8 cellular contexts compared by ENCODE assay signal in the genomic region with DNA sequence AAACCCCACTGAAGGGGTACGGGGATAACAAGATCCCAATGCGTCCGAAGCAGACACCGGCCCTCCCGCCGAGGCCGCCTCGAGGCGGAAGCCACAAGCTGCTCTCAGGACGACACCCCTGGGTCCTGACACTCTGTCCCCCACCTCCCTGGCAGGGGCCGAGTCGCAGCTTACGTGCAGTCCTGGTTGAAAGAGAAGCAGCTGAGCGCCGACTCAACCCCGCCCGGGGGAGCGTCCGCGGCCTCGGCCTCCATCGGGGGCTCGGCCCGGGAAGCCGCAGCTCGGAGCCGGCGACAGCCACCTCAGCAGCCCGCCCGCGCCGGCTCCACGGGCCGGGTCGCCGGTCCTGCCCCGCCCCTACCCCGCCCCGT. TPM values are rescaled to one million over a fixed set of nuclear protein-coding genes. Genes with fewer than 3 reads are reported as not detected.
A peak's percentile ranks its signal among the peaks of the same experiment; 100 is the strongest.
DNase-seq lines count a peak whose midpoint lies in the region; ATAC-seq and TF ChIP-seq lines count a peak whose summit lies in the region.

A gene with protein sequence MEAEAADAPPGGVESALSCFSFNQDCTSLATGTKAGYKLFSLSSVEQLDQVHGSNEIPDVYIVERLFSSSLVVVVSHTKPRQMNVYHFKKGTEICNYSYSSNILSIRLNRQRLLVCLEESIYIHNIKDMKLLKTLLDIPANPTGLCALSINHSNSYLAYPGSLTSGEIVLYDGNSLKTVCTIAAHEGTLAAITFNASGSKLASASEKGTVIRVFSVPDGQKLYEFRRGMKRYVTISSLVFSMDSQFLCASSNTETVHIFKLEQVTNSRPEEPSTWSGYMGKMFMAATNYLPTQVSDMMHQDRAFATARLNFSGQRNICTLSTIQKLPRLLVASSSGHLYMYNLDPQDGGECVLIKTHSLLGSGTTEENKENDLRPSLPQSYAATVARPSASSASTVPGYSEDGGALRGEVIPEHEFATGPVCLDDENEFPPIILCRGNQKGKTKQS (minus strand): TSS at position 329 of the 371 bp plus-strand sequence. CDS start 75 bp downstream, at position 254.

- ATAC-seq in GM19397 (IDR thresholded peaks at IDR 0.05; ENCODE audit: unreplicated experiment) (peak; percentile 32), HG03442 (IDR thresholded peaks at IDR 0.05; ENCODE audit: unreplicated experiment) (peak; percentile 22)

- peak within 1 kb of the TSS; percentile 98 for H3K27ac ChIP-seq in left ventricle myocardium inferior (replicated peaks)

- no peaks in the 10 kb centered on the region for H3K27me3 ChIP-seq in left ventricle myocardium inferior (ENCODE audit: low read depth)

- H3K36me3 Mint-ChIP-seq in activated T-helper 1 cell treated with anti-CD3 and anti-CD28 coated beads, Interleukin-12 subunit alpha, Interleukin-12 subunit beta, Interleukin-2, Interleukin-4 antibody, amounts not matched to agents 30 ng/mL and 10 ng/mL and 1 ng/mL, durations not matched to agents 14 hours and 24 hours and 36 hours (ENCODE audit: low read depth) = peaks cover 8% of the 10 kb centered on the region

- peak within 1 kb of the TSS; percentile 85 for H3K27ac Mint-ChIP-seq in activated T-helper 1 cell treated with anti-CD3 and anti-CD28 coated beads, Interleukin-12 subunit alpha, Interleukin-12 subunit beta, Interleukin-2, Interleukin-4 antibody, amounts not matched to agents 30 ng/mL and 10 ng/mL and 1 ng/mL, durations not matched to agents 14 hours and 24 hours and 36 hours

- H3K4me1 ChIP-seq in left ventricle myocardium inferior = peaks cover 89% of the 10 kb centered on the region

- H3K4me1 Mint-ChIP-seq in activated T-helper 1 cell treated with anti-CD3 and anti-CD28 coated beads, Interleukin-12 subunit alpha, Interleukin-12 subunit beta, Interleukin-2, Interleukin-4 antibody, amounts not matched to agents 30 ng/mL and 10 ng/mL and 1 ng/mL, durations not matched to agents 14 hours and 24 hours and 36 hours (ENCODE audit: low read depth) = peaks cover 65% of the 10 kb centered on the region

- peak within 1 kb of the TSS; percentile 89 for H3K4me3 Mint-ChIP-seq in activated T-helper 1 cell treated with anti-CD3 and anti-CD28 coated beads, Interleukin-12 subunit alpha, Interleukin-12 subunit beta, Interleukin-2, Interleukin-4 antibody, amounts not matched to agents 30 ng/mL and 10 ng/mL and 1 ng/mL, durations not matched to agents 14 hours and 24 hours and 36 hours

- peaks cover 9% of the 10 kb centered on the region for H3K36me3 ChIP-seq in left ventricle myocardium inferior

- intact Hi-C loops in activated T-helper 1 cell treated with anti-CD3 and anti-CD28 coated beads, Interleukin-12 subunit alpha, Interleukin-12 subunit beta, Interleukin-2, Interleukin-4 antibody, amounts not matched to agents 30 ng/mL and 10 ng/mL and 1 ng/mL, durations not matched to agents 14 hours and 24 hours and 36 hours (cut with micrococcal nuclease) = loop anchor here (1.0 to 2.0 kb wide), 5 partner anchors 21 to 422 kb away; partner anchors contain the start of genes AMZ2, KPNA2 and PRKAR1A
- intact Hi-C loops in left ventricle myocardium inferior (cut with micrococcal nuclease) = no loop called here

- TF ChIP-seq CTCF in left ventricle myocardium inferior (IDR thresholded peaks at IDR 0.05; ENCODE audit: borderline replicate concordance) (no peak), retinal pigment epithelial cell (conservative IDR thresholded peaks at IDR 0.05; ENCODE audit: low read depth, low read length) (no peak)

- H3K9me3 Mint-ChIP-seq in activated T-helper 1 cell treated with anti-CD3 and anti-CD28 coated beads, Interleukin-12 subunit alpha, Interleukin-12 subunit beta, Interleukin-2, Interleukin-4 antibody, amounts not matched to agents 30 ng/mL and 10 ng/mL and 1 ng/mL, durations not matched to agents 14 hours and 24 hours and 36 hours = no peaks in the 10 kb centered on the region

- H3K4me3 ChIP-seq in left ventricle myocardium inferior (peak within 1 kb of the TSS; percentile 89), retinal pigment epithelial cell (ENCODE audit: low read length) (peak within 1 kb of the TSS; percentile 82)

- H3K9me3 ChIP-seq in left ventricle myocardium inferior (replicated peaks) = no peaks in the 10 kb centered on the region

- DNase-seq in COR-L47 (lab: John Stamatoyannopoulos, UW) (peak; percentile 65), left ventricle myocardium inferior (no peak), retinal pigment epithelial cell (ENCODE audit: low read depth) (no peak), AG08396 (ENCODE audit: low spot score) (no peak)
- peak; percentile 44 for DNase-seq in activated T-helper 1 cell treated with anti-CD3 and anti-CD28 coated beads, Interleukin-12 subunit alpha, Interleukin-12 subunit beta, Interleukin-2, Interleukin-4 antibody, amounts not matched to agents 30 ng/mL and 10 ng/mL and 1 ng/mL, durations not matched to agents 14 hours and 24 hours and 36 hours (ENCODE audit: low spot score)
- DNase-seq in activated effector memory CD4-positive, alpha-beta T cell treated with anti-CD3 and anti-CD28 coated beads, Interleukin-2, amount 50 U/mL, for 16 hours = no peak

- no peaks in the 10 kb centered on the region for H3K27me3 Mint-ChIP-seq in activated T-helper 1 cell treated with anti-CD3 and anti-CD28 coated beads, Interleukin-12 subunit alpha, Interleukin-12 subunit beta, Interleukin-2, Interleukin-4 antibody, amounts not matched to agents 30 ng/mL and 10 ng/mL and 1 ng/mL, durations not matched to agents 14 hours and 24 hours and 36 hours (ENCODE audit: insufficient read depth)

RNA-seq across cellular contexts. Expression of the gene that starts here (rescaled TPM):
- 11.5 and 13.1 TPM in 2 replicates for total RNA-seq in activated T-helper 1 cell treated with anti-CD3 and anti-CD28 coated beads, Interleukin-12 subunit alpha, Interleukin-12 subunit beta, Interleukin-2, Interleukin-4 antibody, amounts not matched to agents 30 ng/mL and 10 ng/mL and 1 ng/mL, durations not matched to agents 14 hours and 24 hours and 36 hours
- total RNA-seq in left ventricle myocardium inferior = 89.9 TPM

Comparison
In these comparisons a context has a peak if more than half of its experiments do, and no peak if none do; other contexts are left out.
1. DNase-seq: peak in COR-L47 (single experiment) and activated T-helper 1 cell treated with anti-CD3 and anti-CD28 coated beads, Interleukin-12 subunit alpha, Interleukin-12 subunit beta, Interleukin-2, Interleukin-4 antibody, amounts not matched to agents 30 ng/mL and 10 ng/mL and 1 ng/mL, durations not matched to agents 14 hours and 24 hours and 36 hours (single experiment); none in left ventricle myocardium inferior (single experiment), retinal pigment epithelial cell (single experiment), activated effector memory CD4-positive, alpha-beta T cell treated with anti-CD3 and anti-CD28 coated beads, Interleukin-2, amount 50 U/mL, for 16 hours (single experiment) and AG08396 (single experiment).